In genomic region chr1:231628207-231628876, GRCh38 we compare ENCODE assay signal across 9 cellular contexts. TPM values are rescaled to one million over a fixed set of nuclear protein-coding genes. Genes with fewer than 3 reads are reported as not detected.
A peak's percentile ranks its signal among the peaks of the same experiment; 100 is the strongest.
DNase-seq lines count a peak whose midpoint lies in the region; ATAC-seq and TF ChIP-seq lines count a peak whose summit lies in the region.
"Had no signal": no experiment of that assay in that cellular context is flagged by ENCODE, and none has a peak within 500 bp of the region (broad histone marks: within the 10 kb centered on the region; RNA-seq: fewer than 3 reads in every experiment).

No MANE protein-coding gene starts in this region.

- H3K4me3 ChIP-seq in right atrium auricular region (no peak overlapping the region), heart right ventricle (peak overlapping the region in 2 of 10 donors; percentile 93 to 94), lower lobe of right lung (no peak overlapping the region), upper lobe of right lung (no peak overlapping the region)

- H3K36me3 ChIP-seq in right atrium auricular region, result no peaks in the 10 kb centered on the region
- H3K36me3 ChIP-seq in heart right ventricle, result peaks cover 0 to 6% (median 0%) of the 10 kb centered on the region in 9 donors
- no peaks in the 10 kb centered on the region for H3K36me3 ChIP-seq in lower lobe of right lung
- H3K36me3 ChIP-seq in upper lobe of right lung, result no peaks in the 10 kb centered on the region

- H3K27ac ChIP-seq in right atrium auricular region, result peak overlapping the region; percentile 28 to 87
- H3K27ac ChIP-seq in heart right ventricle, result peak overlapping the region in 5 of 10 donors; percentile 25 to 98 (median 93)
- H3K27ac ChIP-seq in lower lobe of right lung, result peak overlapping the region; percentile 89
- H3K27ac ChIP-seq in upper lobe of right lung, result peak overlapping the region; percentile 51

- 65 to 69% methylated on average over 5 of the region's 5 CpGs for WGBS in heart right ventricle, 2 donors

- TF ChIP-seq CTCF in right atrium auricular region (IDR thresholded peaks at IDR 0.05) (no peak), heart right ventricle (IDR thresholded peaks at IDR 0.05) (no peak), lower lobe of right lung (IDR thresholded peaks at IDR 0.05) (no peak), upper lobe of right lung (IDR thresholded peaks at IDR 0.05) (no peak)

- intact Hi-C loops in heart right ventricle (cut with DNase I), result no loop called here
- intact Hi-C loops in lower lobe of right lung (cut with DNase I), result no loop called here
- intact Hi-C loops in upper lobe of right lung (cut with DNase I), result no loop called here

- H3K27me3 ChIP-seq in right atrium auricular region (no peaks in the 10 kb centered on the region), heart right ventricle (no peaks in the 10 kb centered on the region), lower lobe of right lung (ENCODE audit: low read depth) (no peaks in the 10 kb centered on the region), upper lobe of right lung (no peaks in the 10 kb centered on the region)

- H3K4me1 ChIP-seq in right atrium auricular region (peaks cover 0 to 22% of the 10 kb centered on the region in 2 donors), heart right ventricle (peaks cover 4 to 52% (median 36%) of the 10 kb centered on the region in 9 donors), lower lobe of right lung (peaks cover 11% of the 10 kb centered on the region), upper lobe of right lung (peaks cover 27% of the 10 kb centered on the region)

- ATAC-seq in heart right ventricle (no peak), lower lobe of right lung (no peak), upper lobe of right lung (no peak), GM21367 (IDR thresholded peaks at IDR 0.05; ENCODE audit: unreplicated experiment) (no peak)

- no peaks in the 10 kb centered on the region for H3K9me3 ChIP-seq in right atrium auricular region
- peaks cover 0 to 4% (median 0%) of the 10 kb centered on the region in 11 donors for H3K9me3 ChIP-seq in heart right ventricle
- H3K9me3 ChIP-seq in lower lobe of right lung, result no peaks in the 10 kb centered on the region
- H3K9me3 ChIP-seq in upper lobe of right lung, result no peaks in the 10 kb centered on the region

- DNase-seq in right atrium auricular region (ENCODE audit: low spot score) (no peak), heart right ventricle (no peak), activated T-cell treated with anti-CD3 and anti-CD28 coated beads for 4 hours (peak; percentile 43), lower lobe of right lung (no peak), upper lobe of right lung (no peak), LoVo (ENCODE audit: low spot score) (no peak), Kasumi-1 (lab: John Stamatoyannopoulos, UW) (no peak)
- DNase-seq: SHP77 treated with DMSO at 0.1 percent for 48 hours had no signal

RNA-seq across cellular contexts. Expression of gene DISC1, which starts 1.8 kb away (rescaled TPM):
- total RNA-seq in right atrium auricular region (1 to 10 TPM; 1.8 to 5.3 TPM), heart right ventricle (1 to 10 TPM; 3.1 to 6.4 (median 4.3) TPM), lower lobe of right lung (13.6 TPM), upper lobe of right lung (9.5 TPM)
- polyA plus RNA-seq in heart right ventricle, result 1 to 10 TPM; 1.4 to 1.8 TPM
